In genomic region chr10:67764012-67764822, GRCh38 we compare ENCODE assay signal across 1 cellular context.
TF ChIP-seq lines count a peak whose summit lies in the region.

No MANE protein-coding gene starts in this region.

TF ChIP-seq in K562, 482 proteins besides CTCF, POLR2A, EP300 and RAD21 (continued from another document and continues in another):
- peak; percentile 78 for TF ChIP-seq ZNF407 (IDR thresholded peaks at IDR 0.05; ENCODE audit: low read depth)
- peak; percentile 39 for TF ChIP-seq MAFK (IDR thresholded peaks at IDR 0.05; ENCODE audit: low read length)
- TF ChIP-seq HMBOX1 (IDR thresholded peaks at IDR 0.05), result no peak
- peak; percentile 78 for TF ChIP-seq CREM (IDR thresholded peaks at IDR 0.05; ENCODE audit: low read depth)
- peak; percentile 45; the same call in 1 of the 2 replicates for TF ChIP-seq ZBTB7A (IDR thresholded peaks at IDR 0.05; ENCODE audit: borderline replicate concordance, control insufficient read depth, low read depth, low read length)
- no peak for TF ChIP-seq RAD51 (IDR thresholded peaks at IDR 0.05; ENCODE audit: borderline replicate concordance, low read depth)
- peak; percentile 60; the same call in 1 of the 2 replicates for TF ChIP-seq ZSCAN29 (IDR thresholded peaks at IDR 0.05)
- TF ChIP-seq NR4A1 (CRISPR knock-in tag; IDR thresholded peaks at IDR 0.05), result no peak
- peak; percentile 46; the same call in 1 of the 2 replicates for TF ChIP-seq NR4A1 (tag; IDR thresholded peaks at IDR 0.05)
- TF ChIP-seq ZNF277 (CRISPR knock-in tag; IDR thresholded peaks at IDR 0.05; ENCODE audit: borderline replicate concordance), result 0 out of 2 replicates have a peak, but pooled peaks have one; percentile 59
- peak; percentile 50 for TF ChIP-seq KDM5B (IDR thresholded peaks at IDR 0.05; ENCODE audit: insufficient replicate concordance, low read depth, low read length)
- TF ChIP-seq NR2C1 (IDR thresholded peaks at IDR 0.05), result no peak
- TF ChIP-seq NR2C1 (tag; IDR thresholded peaks at IDR 0.05), result no peak
- no peak for TF ChIP-seq MBD1 (CRISPR knock-in tag; IDR thresholded peaks at IDR 0.05)
- no peak; a peak in 1 of 4 replicates for TF ChIP-seq ETV6 (IDR thresholded peaks at IDR 0.05; ENCODE audit: borderline replicate concordance in 1 of 2, low read depth in 2 of 2, low read length in 1 of 2)
- peak; percentile 50; the same call in 1 of the 2 replicates for TF ChIP-seq ETV6 (CRISPR knock-in tag; IDR thresholded peaks at IDR 0.05; ENCODE audit: borderline replicate concordance)
- no peak for TF ChIP-seq PURB (CRISPR knock-in tag; IDR thresholded peaks at IDR 0.05; ENCODE audit: low read depth)
- peak; percentile 50; the same call in 1 of the 2 replicates for TF ChIP-seq CHD2 (IDR thresholded peaks at IDR 0.05; ENCODE audit: low read depth, low read length)
- peak; percentile 98 for TF ChIP-seq RBM22 (IDR thresholded peaks at IDR 0.05; ENCODE audit: low read depth, low read length, poor library complexity, severe bottlenecking)
- no peak for TF ChIP-seq ZNF347 (CRISPR knock-in tag; IDR thresholded peaks at IDR 0.05; ENCODE audit: low read depth)
- no peak for TF ChIP-seq HBP1 (CRISPR knock-in tag; IDR thresholded peaks at IDR 0.05)
- TF ChIP-seq ESRRB (CRISPR knock-in tag; IDR thresholded peaks at IDR 0.05; ENCODE audit: borderline replicate concordance), result no peak
- TF ChIP-seq DMBX1 (CRISPR knock-in tag; IDR thresholded peaks at IDR 0.05; ENCODE audit: borderline replicate concordance), result peak; percentile 65; the same call in 1 of the 2 replicates
- peak; percentile 31; the same call in 1 of the 2 replicates for TF ChIP-seq BCL6 (CRISPR knock-in tag; IDR thresholded peaks at IDR 0.05)
- TF ChIP-seq ZNF57 (CRISPR knock-in tag; IDR thresholded peaks at IDR 0.05), result no peak
- TF ChIP-seq NUFIP1 (IDR thresholded peaks at IDR 0.05; ENCODE audit: partially characterized antibody), result peak; percentile 85
- no peak for TF ChIP-seq BMI1 (IDR thresholded peaks at IDR 0.05; ENCODE audit: low read length)
- no peak for TF ChIP-seq ZNF197 (CRISPR knock-in tag; IDR thresholded peaks at IDR 0.05; ENCODE audit: low read depth)
- TF ChIP-seq ATF1 (CRISPR knock-in tag; IDR thresholded peaks at IDR 0.05), result no peak
- TF ChIP-seq ATF1 (tag; IDR thresholded peaks at IDR 0.05), result peak; percentile 91
- TF ChIP-seq ELF4 (CRISPR knock-in tag; IDR thresholded peaks at IDR 0.05), result 0 out of 2 replicates have a peak, but pooled peaks have one; percentile 49
- peak; percentile 74; the same call in 1 of the 2 replicates for TF ChIP-seq ZKSCAN1 (IDR thresholded peaks at IDR 0.05; ENCODE audit: low read depth, low read length)
- TF ChIP-seq ARID1B (IDR thresholded peaks at IDR 0.05), result peak; percentile 41
- peak in 2 of 3 experiments; percentile 53 to 82 for TF ChIP-seq YY1 (IDR thresholded peaks at IDR 0.05; ENCODE audit: borderline replicate concordance in 1 of 3, control insufficient read depth in 1 of 3, extremely low read depth in 1 of 3, insufficient read depth in 3 of 3, insufficient read length in 1 of 3, insufficient replicate concordance in 2 of 3, low read depth in 1 of 3, low read length in 2 of 3)
- TF ChIP-seq THRA (IDR thresholded peaks at IDR 0.05), result no peak
- no peak for TF ChIP-seq SRSF9 (IDR thresholded peaks at IDR 0.05; ENCODE audit: borderline replicate concordance, low read depth, low read length)
- no peak for TF ChIP-seq ZNF408 (CRISPR knock-in tag; IDR thresholded peaks at IDR 0.05; ENCODE audit: low read depth)
- TF ChIP-seq SLC30A9 (CRISPR knock-in tag; IDR thresholded peaks at IDR 0.05), result no peak
- TF ChIP-seq SMAD1 (IDR thresholded peaks at IDR 0.05; ENCODE audit: low read depth, low read length, partially characterized antibody), result peak; percentile 31
- TF ChIP-seq CUX1 (CRISPR knock-in tag; IDR thresholded peaks at IDR 0.05), result no peak
- TF ChIP-seq ZNF764 (CRISPR knock-in tag; IDR thresholded peaks at IDR 0.05; ENCODE audit: low read depth), result peak; percentile 90
- TF ChIP-seq PTBP1 (IDR thresholded peaks at IDR 0.05; ENCODE audit: low read depth, low read length), result no peak
- TF ChIP-seq NFRKB (IDR thresholded peaks at IDR 0.05; ENCODE audit: low read depth), result no peak
